In genomic region chr13:43830481-43830873, GRCh38 we compare ENCODE assay signal across 16 cellular contexts. TPM values are rescaled to one million over a fixed set of nuclear protein-coding genes. Genes with fewer than 3 reads are reported as not detected.
A peak's percentile ranks its signal among the peaks of the same experiment; 100 is the strongest.
DNase-seq lines count a peak whose midpoint lies in the region; ATAC-seq and TF ChIP-seq lines count a peak whose summit lies in the region.
"Had no signal": no experiment of that assay in that cellular context is flagged by ENCODE, and none has a peak within 500 bp of the region (broad histone marks: within the 10 kb centered on the region; RNA-seq: fewer than 3 reads in every experiment).

No MANE protein-coding gene starts in this region.

- in situ Hi-C loops in IMR-90 (cut with MboI; ENCODE audit: low sequenced_read_pairs) = no loop called here

- no TSS peak for BruUV-seq in IMR-90 (replicated peaks; lab: Mats Ljungman, UMichigan)

- H3K27me3 ChIP-seq in IMR-90 (ENCODE audit: control insufficient read depth, insufficient read depth, low read length) = no peaks in the 10 kb centered on the region
- H3K27me3 ChIP-seq in adipocyte (replicated peaks; ENCODE audit: control insufficient read depth, insufficient read depth, low read length) = no peaks in the 10 kb centered on the region
- H3K27me3 ChIP-seq in gastroesophageal sphincter = no peaks in the 10 kb centered on the region
- H3K27me3 ChIP-seq in tibial artery = no peaks in the 10 kb centered on the region
- H3K27me3 ChIP-seq: esophagus muscularis mucosa, neural progenitor cell had no signal

- H3K9ac ChIP-seq in IMR-90 (ENCODE audit: low read depth, low read length) (no peak overlapping the region; the same call in 1 of the 2 replicates), adipocyte (ENCODE audit: low read length) (peak overlapping the region; percentile 77)
- H3K9ac ChIP-seq: neural progenitor cell had no signal

- no peaks in the 10 kb centered on the region for H4K20me1 ChIP-seq in IMR-90 (ENCODE audit: insufficient read depth, low read length)

- no peak for TF ChIP-seq RAD21 in IMR-90 (IDR thresholded peaks at IDR 0.05; ENCODE audit: low read length)

- no peaks in the 10 kb centered on the region for H3K9me3 Mint-ChIP-seq in stimulated activated naive CD8-positive, alpha-beta T cell treated with anti-CD3 and anti-CD28 coated beads, Interleukin-15, amount 100 ng/mL, for 72 hours
- H3K9me3 Mint-ChIP-seq: stimulated activated memory B cell treated with anti-CD40 and anti-IgM and Interleukin-4, amounts not matched to agents 10 μg/mL and 1 μg/mL and 100 μg/mL, for 72 hours had no signal

- H3K27ac ChIP-seq in IMR-90 (ENCODE audit: insufficient read depth, low read length) (peak overlapping the region; percentile 21; the same call in 1 of the 2 replicates), gastroesophageal sphincter (no peak overlapping the region), tibial artery (peak overlapping the region; percentile 16 to 20)
- H3K27ac ChIP-seq: esophagus muscularis mucosa, neural progenitor cell, WERI-Rb-1 had no signal

- H3K9me1 ChIP-seq in IMR-90 (ENCODE audit: insufficient read depth, low read length) = no peaks in the 10 kb centered on the region

- TF ChIP-seq CTCF in IMR-90 (conservative IDR thresholded peaks at IDR 0.05; ENCODE audit: low read depth, low read length) (no peak), gastroesophageal sphincter (IDR thresholded peaks at IDR 0.05) (no peak), tibial artery (IDR thresholded peaks at IDR 0.05) (no peak)

- no peak overlapping the region for H3K56ac ChIP-seq in IMR-90 (ENCODE audit: extremely low read depth, insufficient read depth, low read length)

- peak overlapping the region; percentile 16; the same call in 1 of the 2 replicates for H3K18ac ChIP-seq in IMR-90 (ENCODE audit: low read depth, low read length)

- H3K9me3 ChIP-seq in IMR-90 (ENCODE audit: control insufficient read depth, insufficient read depth, low read length) (no peaks in the 10 kb centered on the region), adipocyte (ENCODE audit: control insufficient read depth, low read length) (no peaks in the 10 kb centered on the region), gastroesophageal sphincter (no peaks in the 10 kb centered on the region), tibial artery (no peaks in the 10 kb centered on the region)
- H3K9me3 ChIP-seq: esophagus muscularis mucosa had no signal

- H2BK5ac ChIP-seq in IMR-90 (ENCODE audit: low read depth, low read length, poor library complexity, severe bottlenecking) = peak overlapping the region; percentile 80

- no peak overlapping the region for H2AK5ac ChIP-seq in IMR-90 (ENCODE audit: low read depth, low read length)

- peak; percentile 79 for DNase-seq in IMR-90
- peak; percentile 94 for DNase-seq in adipocyte (ENCODE audit: low read depth)
- no peak for DNase-seq in tibial artery
- no peak for DNase-seq in stimulated activated naive CD8-positive, alpha-beta T cell treated with anti-CD3 and anti-CD28 coated beads, Interleukin-15, amount 100 ng/mL, for 72 hours
- DNase-seq in HuH-7 (ENCODE audit: low spot score) = no peak
- DNase-seq: DMS79 treated with DMSO at 0.1 percent for 48 hours; NCI-H2107; Right ventricle myocardium superior; stimulated activated CD4-positive, alpha-beta T cell treated with anti-CD3 and anti-CD28 coated beads, Interleukin-1b, Interleukin-23, amount 100 ng/mL, for 48 hours; WERI-Rb-1 had no signal

- H3K14ac ChIP-seq in IMR-90 (replicated peaks; ENCODE audit: low read depth, low read length) = 0 out of 2 replicates have a peak overlapping the region, but pooled peaks have one; percentile 35

- no peak overlapping the region for H2BK20ac ChIP-seq in IMR-90 (ENCODE audit: low read depth, low read length)

- POLR2A ChIA-PET in IMR-90 (lab: Charles Lee; ENCODE audit: unreplicated experiment) = no interaction called here

- CTCF ChIA-PET in IMR-90 (lab: Yijun Ruan, JAX) = no interaction called here

- no peak overlapping the region for H2BK15ac ChIP-seq in IMR-90 (ENCODE audit: low read depth, low read length)

- TF ChIP-seq EP300 in gastroesophageal sphincter (IDR thresholded peaks at IDR 0.05) = no peak

- H4K5ac ChIP-seq in IMR-90 (ENCODE audit: low read depth, low read length) = peak overlapping the region; percentile 32; the same call in 1 of the 2 replicates

- peaks cover 15% of the 10 kb centered on the region for H3K27me3 Mint-ChIP-seq in stimulated activated naive CD8-positive, alpha-beta T cell treated with anti-CD3 and anti-CD28 coated beads, Interleukin-15, amount 100 ng/mL, for 72 hours
- H3K27me3 Mint-ChIP-seq: stimulated activated memory B cell treated with anti-CD40 and anti-IgM and Interleukin-4, amounts not matched to agents 10 μg/mL and 1 μg/mL and 100 μg/mL, for 72 hours had no signal

- dilution Hi-C loops in IMR-90 (cut with HindIII; ENCODE audit: low sequenced_read_pairs, unreplicated experiment) = no loop called here

- H3K79me1 ChIP-seq in IMR-90 (ENCODE audit: low read depth in 1 of 2, low read length in 2 of 2) = no peaks in the 10 kb centered on the region

- peak overlapping the region; percentile 5; the same call in 1 of the 2 replicates for H3K4me2 ChIP-seq in IMR-90 (ENCODE audit: low read depth, low read length)
- H3K4me2 ChIP-seq: neural progenitor cell had no signal

- TF ChIP-seq POLR2A in IMR-90 (IDR thresholded peaks at IDR 0.05; ENCODE audit: low read depth, low read length) = no peak
- no peak for TF ChIP-seq POLR2A in gastroesophageal sphincter (IDR thresholded peaks at IDR 0.05)

- H3K4me1 ChIP-seq in IMR-90 (ENCODE audit: control insufficient read depth, insufficient read depth, low read length) (peaks cover 1% of the 10 kb centered on the region; the same call in 1 of the 2 replicates), adipocyte (ENCODE audit: control insufficient read depth, insufficient read depth, low read length) (peaks cover 28% of the 10 kb centered on the region), gastroesophageal sphincter (no peaks in the 10 kb centered on the region), tibial artery (peaks cover 0 to 20% (median 9%) of the 10 kb centered on the region in 4 donors)
- H3K4me1 ChIP-seq: esophagus muscularis mucosa, neural progenitor cell had no signal

- intact Hi-C loops in IMR-90 (cut with micrococcal nuclease) = no loop called here
- intact Hi-C loops in tibial artery (cut with DNase I; ENCODE audit: low total_unique reads) = no loop called here

- peak overlapping the region; percentile 37; the same call in 1 of the 2 replicates for H3K4ac ChIP-seq in IMR-90 (ENCODE audit: low read depth, low read length)

- no peak overlapping the region for H3K27ac Mint-ChIP-seq in stimulated activated naive CD8-positive, alpha-beta T cell treated with anti-CD3 and anti-CD28 coated beads, Interleukin-15, amount 100 ng/mL, for 72 hours
- H3K27ac Mint-ChIP-seq: neural progenitor cell; stimulated activated memory B cell treated with anti-CD40 and anti-IgM and Interleukin-4, amounts not matched to agents 10 μg/mL and 1 μg/mL and 100 μg/mL, for 72 hours had no signal

- no peak overlapping the region for H2AFZ ChIP-seq in IMR-90 (replicated peaks; ENCODE audit: low read length, poor library complexity)
- H2AFZ ChIP-seq: neural progenitor cell had no signal

- H3K23ac ChIP-seq in IMR-90 (ENCODE audit: low read depth, low read length) = no peak overlapping the region

- no peaks in the 10 kb centered on the region for H3K4me1 Mint-ChIP-seq in stimulated activated naive CD8-positive, alpha-beta T cell treated with anti-CD3 and anti-CD28 coated beads, Interleukin-15, amount 100 ng/mL, for 72 hours
- H3K4me1 Mint-ChIP-seq: neural progenitor cell; stimulated activated memory B cell treated with anti-CD40 and anti-IgM and Interleukin-4, amounts not matched to agents 10 μg/mL and 1 μg/mL and 100 μg/mL, for 72 hours had no signal

- peak overlapping the region; percentile 8; the same call in 1 of the 2 replicates for H4K91ac ChIP-seq in IMR-90 (ENCODE audit: insufficient read depth, low read depth, low read length)

- no peak overlapping the region for H2AK9ac ChIP-seq in IMR-90 (replicated peaks; ENCODE audit: low read depth, low read length, poor library complexity)

- H3K4me3 ChIP-seq in IMR-90 (ENCODE audit: insufficient read depth, low read depth, low read length) (no peak overlapping the region), adipocyte (ENCODE audit: low read length) (peak overlapping the region; percentile 75), gastroesophageal sphincter (no peak overlapping the region), tibial artery (peak overlapping the region in 1 of 2 donors; percentile 20)
- H3K4me3 ChIP-seq: esophagus muscularis mucosa, neural progenitor cell had no signal

- peak overlapping the region; percentile 16 to 31; a peak in 1 of 4 replicates for H4K8ac ChIP-seq in IMR-90 (ENCODE audit: low read depth in 2 of 2, low read length in 2 of 2)

- WGBS in IMR-90 (ENCODE audit: extremely low coverage in 2 of 2, insufficient read length in 1 of 2), 2 experiments = 35% methylated on average over 4 of the region's 6 CpGs; no CpG with 5 or more reads in 1 of the 2 experiments
- 53 to 63% methylated on average over 6 of the region's 6 CpGs for WGBS in gastroesophageal sphincter (ENCODE audit: low coverage in 1 of 2), 2 donors

- H3K36me3 ChIP-seq in IMR-90 (ENCODE audit: control insufficient read depth, insufficient read depth, low read length) (no peaks in the 10 kb centered on the region), adipocyte (ENCODE audit: control insufficient read depth, insufficient read depth, low read length, severe bottlenecking) (no peaks in the 10 kb centered on the region), gastroesophageal sphincter (no peaks in the 10 kb centered on the region), tibial artery (no peaks in the 10 kb centered on the region)
- H3K36me3 ChIP-seq: esophagus muscularis mucosa, neural progenitor cell, WERI-Rb-1 had no signal

- ATAC-seq in IMR-90 (ENCODE audit: low read depth) (peak; percentile 79), gastroesophageal sphincter (peak; percentile 66), HG03342 (IDR thresholded peaks at IDR 0.05; ENCODE audit: unreplicated experiment) (no peak), HG03280 (IDR thresholded peaks at IDR 0.05; ENCODE audit: unreplicated experiment) (no peak)
- no peak for ATAC-seq in stimulated activated naive CD8-positive, alpha-beta T cell treated with anti-CD3 and anti-CD28 coated beads, Interleukin-15, amount 100 ng/mL, for 72 hours
- ATAC-seq: stimulated activated memory B cell treated with anti-CD40 and anti-IgM and Interleukin-4, amounts not matched to agents 10 μg/mL and 1 μg/mL and 100 μg/mL, for 72 hours had no signal

- peak overlapping the region; percentile 33; the same call in 1 of the 2 replicates for H2BK120ac ChIP-seq in IMR-90 (ENCODE audit: low read depth, low read length)

- no peak overlapping the region for H3K4me3 Mint-ChIP-seq in stimulated activated naive CD8-positive, alpha-beta T cell treated with anti-CD3 and anti-CD28 coated beads, Interleukin-15, amount 100 ng/mL, for 72 hours
- H3K4me3 Mint-ChIP-seq: neural progenitor cell; stimulated activated memory B cell treated with anti-CD40 and anti-IgM and Interleukin-4, amounts not matched to agents 10 μg/mL and 1 μg/mL and 100 μg/mL, for 72 hours had no signal

RNA-seq across cellular contexts. Expression of gene ENOX1, which starts 43.7 kb away (rescaled TPM):
- 1.3 and 1.9 TPM in 2 replicates for total RNA-seq in IMR-90 (2012; rRNA removed)
- 0.92 and 0.99 TPM in 2 replicates for polyA plus RNA-seq in IMR-90 (2012; rRNA removed)
- 0.56 and 0.59 TPM in 2 replicates for polyA plus RNA-seq in IMR-90 (2012; cell fraction: cytosol; rRNA removed)
- 0.30 and 1.2 TPM in 2 replicates for polyA plus RNA-seq in IMR-90 (2012; cell fraction: nucleus; rRNA removed; ENCODE audit: low replicate concordance)
- total RNA-seq in gastroesophageal sphincter = 10 to 100 TPM in 1 of 4 donors, 1 to 10 TPM in 3; 1.8 to 11.6 (median 9.4) TPM

RNA-seq across cellular contexts. Expression of gene CCDC122, which starts 49.1 kb away (rescaled TPM):
- total RNA-seq in IMR-90 (2012; rRNA removed) (0.72 and 1.9 TPM in 2 replicates), gastroesophageal sphincter (1 to 10 TPM; 3.6 to 5.3 (median 4.0) TPM)
- polyA plus RNA-seq in IMR-90 (2012; rRNA removed) = 0.27 and 0.70 TPM in 2 replicates
- polyA plus RNA-seq in IMR-90 (2012; cell fraction: cytosol; rRNA removed) = 0.12 and 0.21 TPM in 2 replicates
- polyA plus RNA-seq in IMR-90 (2012; cell fraction: nucleus; rRNA removed; ENCODE audit: low replicate concordance) = 0.14 and 1.9 TPM in 2 replicates

RNA-seq across cellular contexts. Expression of gene LACC1, which starts 49.2 kb away (rescaled TPM):
- total RNA-seq in IMR-90 (2012; rRNA removed) = 4.4 and 4.7 TPM in 2 replicates
- 1.5 and 3.2 TPM in 2 replicates for polyA plus RNA-seq in IMR-90 (2012; rRNA removed)
- 0.76 and 0.83 TPM in 2 replicates for polyA plus RNA-seq in IMR-90 (2012; cell fraction: cytosol; rRNA removed)
- polyA plus RNA-seq in IMR-90 (2012; cell fraction: nucleus; rRNA removed; ENCODE audit: low replicate concordance) = 1.1 and 3.7 TPM in 2 replicates
- 10 to 100 TPM in 1 of 4 donors, 1 to 10 TPM in 3; 3.8 to 12.3 (median 6.6) TPM for total RNA-seq in gastroesophageal sphincter

Comparison
In these comparisons a context has a peak if more than half of its experiments do, and no peak if none do; other contexts are left out.
1. ATAC-seq: peak in IMR-90 (single experiment) and gastroesophageal sphincter (single experiment); none in stimulated activated naive CD8-positive, alpha-beta T cell treated with anti-CD3 and anti-CD28 coated beads, Interleukin-15, amount 100 ng/mL, for 72 hours (single experiment), HG03342 (single experiment) and HG03280 (single experiment).
2. DNase-seq: peak in IMR-90 (single experiment) and adipocyte (single experiment); none in tibial artery (0 of 2), stimulated activated naive CD8-positive, alpha-beta T cell treated with anti-CD3 and anti-CD28 coated beads, Interleukin-15, amount 100 ng/mL, for 72 hours (0 of 2) and HuH-7 (single experiment).
3. H3K27ac ChIP-seq: peak in IMR-90 (single experiment) and tibial artery (2 of 2); none in gastroesophageal sphincter (0 of 4).